In the genomic region with DNA sequence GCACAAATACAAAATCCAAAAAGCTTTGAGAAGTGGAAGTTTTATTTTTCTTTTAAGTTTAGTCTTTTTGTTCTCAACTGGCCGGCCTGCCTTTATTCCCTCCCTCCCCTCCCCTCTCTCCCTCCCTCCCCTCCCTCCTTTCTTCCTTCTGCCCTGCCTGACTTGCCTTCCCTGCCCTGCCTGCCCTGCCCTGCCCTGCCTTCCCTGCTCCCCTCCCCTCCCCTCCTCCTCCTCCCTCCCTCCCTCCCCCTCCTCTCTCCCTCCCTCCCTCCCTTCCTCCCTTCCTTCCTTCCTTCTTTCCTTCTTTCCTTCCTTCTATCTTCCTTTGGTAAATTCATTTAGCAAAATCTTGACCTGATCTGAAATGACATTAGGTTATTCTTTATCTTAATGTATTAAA, we compare ENCODE assay signal across 1 cellular context.
A peak's percentile ranks its signal among the peaks of the same experiment; 100 is the strongest.
TF ChIP-seq lines count a peak whose summit lies in the region.

No MANE protein-coding gene starts in this region.

TF ChIP-seq in HepG2, 621 proteins besides CTCF, POLR2A, EP300 and RAD21:
- TF ChIP-seq HNRNPK (IDR thresholded peaks at IDR 0.05; ENCODE audit: low read depth, low read length, poor library complexity, severe bottlenecking), result peak; percentile 88
- TF ChIP-seq FOXP1 (IDR thresholded peaks at IDR 0.05), result no peak
- no peak for TF ChIP-seq FOXP1 (CRISPR knock-in tag; IDR thresholded peaks at IDR 0.05)
